Comparison of ENCODE assay signal across 20 cellular contexts in the genomic region with DNA sequence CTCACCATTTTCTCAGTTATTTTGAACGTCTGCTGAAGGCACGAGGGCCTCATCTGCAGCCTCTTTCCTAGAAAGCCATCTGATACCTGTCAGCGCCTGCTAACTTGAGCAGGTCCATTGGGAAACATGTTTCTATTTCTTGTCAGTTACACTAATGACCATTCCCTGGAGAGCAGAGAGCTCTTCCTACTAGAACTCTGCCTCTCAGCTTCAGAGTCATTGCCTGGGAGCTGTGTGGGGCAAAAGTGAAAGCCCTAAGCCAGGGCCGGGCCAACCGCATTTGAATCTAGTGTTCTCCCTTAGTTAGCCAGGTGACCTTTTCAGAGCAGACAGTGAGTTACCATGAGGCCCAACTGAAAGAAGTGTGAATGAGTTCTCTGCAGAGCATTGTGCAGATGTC.
"Had no signal": no experiment of that assay in that cellular context is flagged by ENCODE, and none has a peak within 500 bp of the region (broad histone marks: within the 10 kb centered on the region; RNA-seq: fewer than 3 reads in every experiment).

No MANE protein-coding gene starts in this region.

- H3K4me3 ChIP-seq: esophagus squamous epithelium, transverse colon had no signal

- H3K36me3 Mint-ChIP-seq: activated naive CD8-positive, alpha-beta T cell; stimulated activated naive B cell treated with anti-CD40 and anti-IgM and Interleukin-4, amounts not matched to agents 10 μg/mL and 1 μg/mL and 100 μg/mL, for 72 hours had no signal

- H3K4me1 Mint-ChIP-seq: stimulated activated naive B cell treated with anti-CD40 and anti-IgM and Interleukin-4, amounts not matched to agents 10 μg/mL and 1 μg/mL and 100 μg/mL, for 72 hours had no signal

- H3K9me3 ChIP-seq: esophagus squamous epithelium, transverse colon had no signal

- ATAC-seq: stimulated activated naive B cell treated with anti-CD40 and anti-IgM and Interleukin-4, amounts not matched to agents 10 μg/mL and 1 μg/mL and 100 μg/mL, for 72 hours; WTC11 had no signal

- H3K27ac ChIP-seq: esophagus squamous epithelium, transverse colon had no signal

- DNase-seq: activated CD4-positive, alpha-beta memory T cell treated with anti-CD3 and anti-CD28 coated beads, Interleukin-2, amount 10 ng/mL, durations not matched to agents 7 days and 5 days; activated CD4-positive, alpha-beta T cell treated with anti-CD3 and anti-CD28 coated beads for 4 hours; activated CD8-positive, alpha-beta memory T cell treated with anti-CD3 and anti-CD28 coated beads, Interleukin-2, amount 50 U/mL, for 4 hours; activated gamma-delta T cell treated with Interleukin-2 at 50 U/mL for 16 hours; amniotic stem cell; central memory CD4-positive, alpha-beta T cell; cortex of kidney; effector CD4-positive, alpha-beta T cell; esophagus squamous epithelium; foreskin fibroblast; kidney glomerular epithelial cell; mesenchymal stem cell; stimulated activated CD4-positive, alpha-beta T cell treated with anti-CD3 and anti-CD28 coated beads, Interleukin-12 subunit alpha, Interleukin-12 subunit beta, amount 100 ng/mL, for 4 hours; stimulated activated naive B cell treated with anti-CD40 and anti-IgM and Interleukin-4, amounts not matched to agents 10 μg/mL and 1 μg/mL and 100 μg/mL, for 72 hours; substantia nigra; transverse colon had no signal

- H3K27me3 ChIP-seq: esophagus squamous epithelium, transverse colon had no signal

- H3K36me3 ChIP-seq: esophagus squamous epithelium, transverse colon had no signal

- H3K27ac Mint-ChIP-seq: activated CD4-positive, alpha-beta memory T cell treated with anti-CD3 and anti-CD28 coated beads, Interleukin-2, amount 10 ng/mL, durations not matched to agents 7 days and 5 days; activated naive CD8-positive, alpha-beta T cell; stimulated activated naive B cell treated with anti-CD40 and anti-IgM and Interleukin-4, amounts not matched to agents 10 μg/mL and 1 μg/mL and 100 μg/mL, for 72 hours; T-helper 1 cell treated with Interleukin-12 subunit alpha and Interleukin-12 subunit beta and Interleukin-4 antibody, amounts not matched to agents 30 μg/mL and 1 μg/mL, for 36 hours; WTC11 had no signal

- H3K4me1 ChIP-seq: transverse colon had no signal

- H3K4me3 Mint-ChIP-seq: activated CD4-positive, alpha-beta memory T cell treated with anti-CD3 and anti-CD28 coated beads, Interleukin-2, amount 10 ng/mL, durations not matched to agents 7 days and 5 days; activated naive CD8-positive, alpha-beta T cell; neural crest cell; stimulated activated naive B cell treated with anti-CD40 and anti-IgM and Interleukin-4, amounts not matched to agents 10 μg/mL and 1 μg/mL and 100 μg/mL, for 72 hours; T-helper 1 cell treated with Interleukin-12 subunit alpha and Interleukin-12 subunit beta and Interleukin-4 antibody, amounts not matched to agents 30 μg/mL and 1 μg/mL, for 36 hours; WTC11 had no signal
